In the genomic region with DNA sequence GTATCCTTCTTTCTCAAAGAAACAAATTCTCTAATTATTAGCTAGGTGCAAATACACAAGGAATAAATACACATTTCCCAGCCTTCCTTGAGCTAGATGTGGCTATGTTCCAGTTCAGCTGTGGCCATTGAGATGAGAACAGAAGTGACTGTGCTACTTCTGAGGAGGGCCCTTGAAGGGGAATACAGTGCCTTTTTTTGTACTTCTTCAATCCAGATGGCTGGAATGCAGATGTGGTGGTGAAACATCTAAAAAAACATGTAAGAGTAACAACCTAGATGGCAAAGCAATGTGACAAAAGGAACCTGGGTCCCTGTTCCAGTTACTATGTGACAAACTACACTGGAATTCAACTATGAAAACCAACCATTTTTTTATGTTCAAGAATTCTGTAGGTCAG, we compare ENCODE assay signal across 14 cellular contexts.
A peak's percentile ranks its signal among the peaks of the same experiment; 100 is the strongest.
DNase-seq lines count a peak whose midpoint lies in the region; ATAC-seq and TF ChIP-seq lines count a peak whose summit lies in the region.
"Had no signal": no experiment of that assay in that cellular context is flagged by ENCODE, and none has a peak within 500 bp of the region (broad histone marks: within the 10 kb centered on the region; RNA-seq: fewer than 3 reads in every experiment).

No MANE protein-coding gene starts in this region.

- TF ChIP-seq CTCF in mammary epithelial cell (conservative IDR thresholded peaks at IDR 0.05 in 1 of 2, IDR thresholded peaks at IDR 0.05 in 1 of 2; ENCODE audit: extremely low read depth in 1 of 2, insufficient read depth in 1 of 2, low read depth in 1 of 2, low read length in 2 of 2), result no peak
- no peak for TF ChIP-seq CTCF in breast epithelium (IDR thresholded peaks at IDR 0.05)
- no peak for TF ChIP-seq CTCF in left lung (IDR thresholded peaks at IDR 0.05)

- CTCF ChIA-PET in mammary epithelial cell (lab: Charles Lee; ENCODE audit: low non-redundant PET), result no interaction called here

- peaks cover 65% of the 10 kb centered on the region for H3K79me2 ChIP-seq in mammary epithelial cell (ENCODE audit: insufficient read depth, low read length)

- in situ Hi-C loops in mammary epithelial cell (cut with MboI; ENCODE audit: low sequenced_read_pairs in 2 of 2), result loop anchor here in 1 of 2 donors (10.0 kb wide), 1 partner anchor 53 kb away; no protein-coding TSS in a partner anchor

- dilution Hi-C loops in mammary epithelial cell (cut with HindIII; ENCODE audit: low sequenced_read_pairs), result no loop called here

- H3K36me3 ChIP-seq in mammary epithelial cell (ENCODE audit: insufficient read depth, low read length), result no peaks in the 10 kb centered on the region
- H3K36me3 ChIP-seq in breast epithelium, result no peaks in the 10 kb centered on the region
- no peaks in the 10 kb centered on the region for H3K36me3 ChIP-seq in left lung
- H3K36me3 ChIP-seq: esophagus muscularis mucosa had no signal

- H4K20me1 ChIP-seq in mammary epithelial cell (ENCODE audit: insufficient read depth, low read length), result no peaks in the 10 kb centered on the region

- no peak overlapping the region for H3K4me3 ChIP-seq in mammary epithelial cell (replicated peaks in 1 of 3; ENCODE audit: insufficient read depth in 1 of 3, low read depth in 2 of 3, low read length in 3 of 3)
- H3K4me3 ChIP-seq in breast epithelium, result no peak overlapping the region
- no peak overlapping the region for H3K4me3 ChIP-seq in left lung
- H3K4me3 ChIP-seq: esophagus muscularis mucosa, SK-N-MC had no signal

- peak overlapping the region; percentile 6 for H3K4me2 ChIP-seq in mammary epithelial cell (ENCODE audit: insufficient read depth, low read depth, low read length)

- no peak for TF ChIP-seq POLR2A in breast epithelium (IDR thresholded peaks at IDR 0.05)

- H3K27me3 ChIP-seq in mammary epithelial cell (ENCODE audit: insufficient read depth, low read length) (no peaks in the 10 kb centered on the region), breast epithelium (no peaks in the 10 kb centered on the region), left lung (no peaks in the 10 kb centered on the region)
- H3K27me3 ChIP-seq: esophagus muscularis mucosa had no signal

- BruUV-seq in mammary epithelial cell (replicated peaks; lab: Mats Ljungman, UMichigan), result no TSS peak

- H3K9me3 ChIP-seq in mammary epithelial cell (replicated peaks; ENCODE audit: insufficient read depth, low read length), result no peaks in the 10 kb centered on the region
- no peaks in the 10 kb centered on the region for H3K9me3 ChIP-seq in breast epithelium
- no peaks in the 10 kb centered on the region for H3K9me3 ChIP-seq in left lung
- H3K9me3 ChIP-seq: esophagus muscularis mucosa had no signal

- H2AFZ ChIP-seq in mammary epithelial cell (ENCODE audit: low read depth, low read length), result no peak overlapping the region

- DNase-seq in mammary epithelial cell, result no peak
- no peak for DNase-seq in breast epithelium (ENCODE audit: low spot score in 2 of 2)
- DNase-seq in RPMI7951 (ENCODE audit: low read depth), result peak; percentile 55
- no peak for DNase-seq in left lung
- no peak for DNase-seq in activated CD4-positive, alpha-beta T cell treated with anti-CD3 and anti-CD28 coated beads, Interleukin-2, amount 50 U/mL, for 48 hours
- no peak for DNase-seq in stimulated activated CD8-positive, alpha-beta memory T cell treated with anti-CD3 and anti-CD28 coated beads, Interleukin-4, amount 100 ng/mL, for 48 hours
- no peak for DNase-seq in activated T-cell treated with anti-CD3 and anti-CD28 coated beads for 4 hours
- DNase-seq: activated CD4-positive, alpha-beta memory T cell treated with anti-CD3 and anti-CD28 coated beads, Interleukin-2, amount 10 ng/mL, durations not matched to agents 7 days and 5 days; kidney; naive B cell; NCI-H1092 treated with DMSO at 0.1 percent for 48 hours had no signal

- ATAC-seq in left lung, result peak; percentile 75

- H3K27ac ChIP-seq in mammary epithelial cell (ENCODE audit: insufficient read depth, low read depth, low read length) (no peak overlapping the region), breast epithelium (no peak overlapping the region), left lung (peak overlapping the region; percentile 26 to 60), temporal lobe (ENCODE audit: low read depth, low read length) (peak overlapping the region; percentile 81)
- H3K27ac ChIP-seq: SK-N-MC had no signal

- H3K4me1 ChIP-seq in mammary epithelial cell (ENCODE audit: insufficient read depth, low read length) (peaks cover 42% of the 10 kb centered on the region), breast epithelium (no peaks in the 10 kb centered on the region), left lung (peaks cover 17% of the 10 kb centered on the region in 2 donors)

- intact Hi-C loops in mammary epithelial cell (cut with micrococcal nuclease), result no loop called here
- intact Hi-C loops in breast epithelium (cut with DNase I; ENCODE audit: low total_unique reads), result no loop called here
- intact Hi-C loops in left lung (cut with DNase I), result no loop called here

- H3K9ac ChIP-seq in mammary epithelial cell (ENCODE audit: insufficient read depth, low read length), result no peak overlapping the region

Comparison
In these comparisons a context has a peak if more than half of its experiments do, and no peak if none do; other contexts are left out.
1. H3K27ac ChIP-seq: peak in left lung (2 of 2) and temporal lobe (single experiment); none in mammary epithelial cell (single experiment) and breast epithelium (0 of 2).